In the genomic region with DNA sequence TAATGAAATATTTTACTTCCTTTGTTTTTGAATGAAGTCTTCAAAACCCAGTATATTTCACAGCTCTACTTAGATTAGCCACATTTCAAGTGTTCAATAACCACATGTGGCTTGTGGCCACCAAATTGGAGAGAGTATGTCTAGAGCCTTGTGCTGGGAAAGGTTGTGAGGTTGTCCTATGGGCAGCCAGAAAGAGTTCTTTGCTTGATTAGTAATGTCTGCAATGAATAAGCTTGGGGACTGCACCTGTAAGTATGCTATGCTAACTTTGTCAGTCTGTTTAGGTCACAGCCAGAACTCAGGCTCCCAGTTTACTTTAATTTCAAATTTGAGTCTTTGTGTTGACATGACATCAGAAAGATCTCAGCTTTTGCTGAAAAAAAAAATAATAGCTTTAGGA, we compare ENCODE assay signal across 7 cellular contexts.
"Had no signal": no experiment of that assay in that cellular context is flagged by ENCODE, and none has a peak within 500 bp of the region (broad histone marks: within the 10 kb centered on the region; RNA-seq: fewer than 3 reads in every experiment).

No MANE protein-coding gene starts in this region.

- DNase-seq: GDM1, GF-D8 had no signal

- FAIRE-seq: G401.6, GM12891, GM12892, GM18507, GM19239 had no signal
